Comparison of ENCODE assay signal across 8 cellular contexts in the genomic region with DNA sequence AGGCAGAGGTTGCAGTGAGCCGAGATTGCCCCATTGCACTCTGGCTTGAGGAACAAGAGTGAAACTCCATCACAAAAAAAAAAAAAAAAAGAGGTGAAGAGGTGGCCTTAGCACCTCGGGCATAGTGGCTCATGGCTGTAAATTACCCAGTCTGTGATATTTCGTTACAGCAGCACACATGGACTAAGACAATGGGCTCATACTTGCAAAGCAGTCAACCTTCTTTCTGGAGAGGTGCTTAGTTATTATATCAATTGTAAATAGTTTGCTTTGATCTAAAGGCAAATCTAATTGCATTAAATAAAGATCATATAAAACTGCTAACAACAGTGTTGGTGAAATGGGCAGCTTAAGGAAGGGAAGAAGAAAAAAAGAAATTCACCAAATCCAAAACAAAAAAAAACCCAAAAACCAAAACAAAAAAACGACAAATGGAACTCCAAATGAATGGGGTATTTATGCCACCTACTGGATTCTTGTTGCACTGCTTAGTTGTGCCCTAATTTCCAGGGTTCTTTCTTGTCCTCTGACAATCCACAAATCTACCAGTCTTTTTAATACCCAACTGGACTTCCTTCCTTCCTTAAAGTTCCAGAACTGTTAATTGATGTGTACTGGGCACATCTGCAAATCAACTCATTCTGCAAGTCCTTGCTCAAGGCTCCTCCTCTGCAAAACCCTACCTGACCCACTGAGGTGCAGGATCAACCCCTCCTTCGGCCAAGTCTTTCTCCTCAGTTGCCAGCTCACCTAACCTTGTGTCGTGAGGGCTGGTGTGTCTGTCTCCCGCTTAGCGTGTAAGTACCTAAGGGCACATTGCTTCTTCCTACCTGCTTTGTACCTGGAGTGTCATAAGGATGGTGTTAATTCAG. TPM values are rescaled to one million over a fixed set of nuclear protein-coding genes. Genes with fewer than 3 reads are reported as not detected.
A peak's percentile ranks its signal among the peaks of the same experiment; 100 is the strongest.
DNase-seq lines count a peak whose midpoint lies in the region; ATAC-seq, FAIRE-seq and TF ChIP-seq lines count a peak whose summit lies in the region.

No MANE protein-coding gene starts in this region.

- no peaks in the 10 kb centered on the region for H3K9me2 ChIP-seq in GM23248 (ENCODE audit: insufficient read depth)

- H3K9ac ChIP-seq in GM23248 (no peak overlapping the region), NT2/D1 (ENCODE audit: insufficient read length, low read depth) (no peak overlapping the region)

- no peak for ATAC-seq in HG03520 (IDR thresholded peaks at IDR 0.05; ENCODE audit: unreplicated experiment)

- no peak for TF ChIP-seq POLR2A in GM12892 (IDR thresholded peaks at IDR 0.05; ENCODE audit: low read depth, low read length)

- H3K36me3 Mint-ChIP-seq in CD14-positive monocyte = no peaks in the 10 kb centered on the region

- H3K27ac ChIP-seq in GM23248 (no peak overlapping the region), dorsolateral prefrontal cortex (no peak overlapping the region)

- TF ChIP-seq CTCF in CD14-positive monocyte (IDR thresholded peaks at IDR 0.05) (peak; percentile 63), dorsolateral prefrontal cortex (IDR thresholded peaks at IDR 0.05 in 54 of 56, conservative IDR thresholded peaks at IDR 0.05 in 2 of 56; ENCODE audit: low read depth in 1 of 56, partially characterized antibody in 56 of 56) (peak; percentile 46 to 90 (median 80))

- H3K9me3 ChIP-seq in GM23248 (ENCODE audit: low read depth) (no peaks in the 10 kb centered on the region), NT2/D1 (ENCODE audit: insufficient read depth, low read length) (no peaks in the 10 kb centered on the region)

- no peaks in the 10 kb centered on the region for H3K4me1 ChIP-seq in GM23248 (ENCODE audit: insufficient read depth)
- no peaks in the 10 kb centered on the region for H3K4me1 ChIP-seq in NT2/D1 (ENCODE audit: insufficient read depth, insufficient read length)

- DNase-seq in CD14-positive monocyte (ENCODE audit: low spot score) = no peak
- peak; percentile 57 for DNase-seq in GM23248
- DNase-seq in NT2/D1 (ENCODE audit: low read depth, low spot score) = peak; percentile 23
- no peak for DNase-seq in dorsolateral prefrontal cortex
- peak; percentile 39 for DNase-seq in midbrain (lab: John Stamatoyannopoulos, UW)
- DNase-seq in activated T-cell treated with anti-CD3 and anti-CD28 coated beads, Interleukin-2, amount 50 U/mL, for 1 hour = no peak
- DNase-seq in GM12892 (ENCODE audit: insufficient read length) = no peak

- no peaks in the 10 kb centered on the region for H3F3A ChIP-seq in GM23248 (ENCODE audit: insufficient read depth)

- H3K4me2 ChIP-seq in GM23248 (ENCODE audit: unreplicated experiment) = no peak overlapping the region

- H3K4me1 Mint-ChIP-seq in CD14-positive monocyte = no peaks in the 10 kb centered on the region

- no peak overlapping the region for H3K4me3 Mint-ChIP-seq in CD14-positive monocyte

- 28 to 30% methylated on average over 8 of the region's 8 CpGs for WGBS in GM23248 (ENCODE audit: low coverage in 1 of 2, low lambda C conversion rate in 2 of 2, missing lambda C conversion rate in 2 of 2), 2 experiments

- H3K4me3 ChIP-seq in GM23248 = no peak overlapping the region
- no peak overlapping the region for H3K4me3 ChIP-seq in NT2/D1 (ENCODE audit: insufficient read length, low read depth)
- no peak overlapping the region for H3K4me3 ChIP-seq in dorsolateral prefrontal cortex

- intact Hi-C loops in CD14-positive monocyte (cut with micrococcal nuclease) = loop anchor here (2.0 to 5.0 kb wide), 2 partner anchors 194 kb away; no protein-coding TSS in a partner anchor
- intact Hi-C loops in dorsolateral prefrontal cortex (cut with DNase I) = loop anchor here (2.0 to 10.0 kb wide), 4 partner anchors 194 to 422 kb away; no protein-coding TSS in a partner anchor

- H3K27ac Mint-ChIP-seq in CD14-positive monocyte = peak overlapping the region in 1 of 7 donors; percentile 50

- H2AFZ ChIP-seq in GM23248 = no peak overlapping the region

- H3K27me3 ChIP-seq in GM23248 (replicated peaks; ENCODE audit: insufficient read depth) (no peaks in the 10 kb centered on the region), NT2/D1 (ENCODE audit: insufficient read depth, insufficient read length) (no peaks in the 10 kb centered on the region), dorsolateral prefrontal cortex (no peaks in the 10 kb centered on the region)

- no peaks in the 10 kb centered on the region for H3K79me2 ChIP-seq in GM23248 (ENCODE audit: insufficient read depth)

- peaks cover 0 to 2% (median 1%) of the 10 kb centered on the region in 3 donors for H3K27me3 Mint-ChIP-seq in CD14-positive monocyte (ENCODE audit: low read depth in 3 of 3)

- H4K20me1 ChIP-seq in GM23248 (ENCODE audit: insufficient read depth) = no peaks in the 10 kb centered on the region

- H3K36me3 ChIP-seq in GM23248 (ENCODE audit: low read depth) = no peaks in the 10 kb centered on the region
- no peaks in the 10 kb centered on the region for H3K36me3 ChIP-seq in NT2/D1 (ENCODE audit: insufficient read depth, insufficient read length, low read length)

- FAIRE-seq in GM12892 (lab: Jason Lieb, UNC) = no peak

- in situ Hi-C loops in GM23248 (cut with MboI) = no loop called here

- H3K9me3 Mint-ChIP-seq in CD14-positive monocyte = peaks cover 0 to 1% (median 0%) of the 10 kb centered on the region in 7 donors

RNA-seq across cellular contexts. Expression of gene DMRT1, which starts 35.0 kb away (rescaled TPM):
- polyA plus RNA-seq in CD14-positive monocyte (not detected), GM23248 (2016; fragmentation: Nextera tagmentation; extraction: Ambion mirVana) (not detected in 2 replicates)
- total RNA-seq in GM23248 (2014; rRNA removed; shearing (Covaris generic)) = not detected in 2 replicates
- not detected for total RNA-seq in dorsolateral prefrontal cortex
- not detected for polyA plus RNA-seq in GM12892 (2012; ENCODE audit: missing spikeins)

Comparison
In these comparisons a context has a peak if more than half of its experiments do, and no peak if none do; other contexts are left out.
1. DNase-seq: peak in GM23248 (single experiment), NT2/D1 (single experiment) and midbrain (single experiment); none in CD14-positive monocyte (single experiment), dorsolateral prefrontal cortex (0 of 10), activated T-cell treated with anti-CD3 and anti-CD28 coated beads, Interleukin-2, amount 50 U/mL, for 1 hour (single experiment) and GM12892 (single experiment).